ENCODE assay signal across 20 cellular contexts in the genomic region with DNA sequence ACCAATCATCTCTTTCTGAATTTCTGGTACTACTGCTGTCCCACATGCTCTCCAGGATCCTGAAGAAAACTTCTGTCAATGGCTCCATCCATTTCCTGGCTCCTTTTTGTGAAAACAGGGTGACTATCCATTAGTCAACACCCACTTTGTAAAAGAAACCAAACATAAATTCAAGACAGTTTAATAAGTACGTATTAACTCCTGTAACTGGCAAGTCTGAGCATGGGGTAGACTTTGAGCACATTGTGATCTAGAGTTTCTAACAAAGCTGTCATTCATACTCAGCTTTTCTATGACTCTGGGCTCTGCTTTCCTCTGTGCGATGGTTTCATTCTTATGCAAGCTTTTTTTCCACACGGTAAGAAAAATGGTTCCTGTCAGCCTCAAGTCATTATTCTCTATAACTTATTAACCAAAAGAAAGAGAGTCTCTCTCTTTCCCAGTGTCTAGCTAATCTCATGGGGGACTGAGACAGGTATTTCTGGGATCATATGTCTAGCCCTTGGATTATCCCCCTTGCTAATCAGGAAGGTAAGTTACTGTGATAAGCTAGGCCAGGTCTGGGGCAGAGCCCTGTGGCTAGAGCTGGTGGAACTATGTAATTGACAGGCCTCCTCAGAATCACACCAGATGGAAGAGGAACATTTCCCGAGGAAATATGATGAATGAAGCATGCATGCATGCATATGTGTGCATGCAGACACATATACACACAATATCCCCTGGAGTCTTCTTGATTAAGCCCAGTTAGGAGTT.
"Had no signal": no experiment of that assay in that cellular context is flagged by ENCODE, and none has a peak within 500 bp of the region (broad histone marks: within the 10 kb centered on the region; RNA-seq: fewer than 3 reads in every experiment).

No MANE protein-coding gene starts in this region.

- H3K4me1 ChIP-seq: ascending aorta, colonic mucosa, parathyroid adenoma, right atrium auricular region, tibial nerve, vagina had no signal

- DNase-seq: activated CD4-positive, alpha-beta T cell treated with anti-CD3 and anti-CD28 coated beads, Interleukin-2, amount 50 U/mL, for 48 hours; activated naive CD4-positive, alpha-beta T cell treated with Interleukin-2 at 50 U/mL for 16 hours; activated naive CD8-positive, alpha-beta T cell treated with anti-CD3 and anti-CD28 coated beads, Interleukin-2, amount 50 U/mL, for 24 hours; caudate nucleus; colonic mucosa; foreskin fibroblast; head of caudate nucleus; naive B cell; small intestine; stimulated activated CD4-positive, alpha-beta T cell treated with anti-CD3 and anti-CD28 coated beads, Interleukin-4, amount 100 ng/mL, for 24 hours; stimulated activated naive CD4-positive, alpha-beta T cell; T-helper 1 cell had no signal

- H3K27me3 ChIP-seq: ascending aorta, colonic mucosa, right atrium auricular region, tibial nerve, vagina had no signal

- H3K27ac ChIP-seq: ascending aorta, colonic mucosa, parathyroid adenoma, right atrium auricular region, tibial nerve, vagina, VCaP had no signal

- FAIRE-seq: small intestine had no signal

- H3K36me3 ChIP-seq: ascending aorta, colonic mucosa, right atrium auricular region, tibial nerve, vagina had no signal

- ATAC-seq: activated naive CD8-positive, alpha-beta T cell treated with anti-CD3 and anti-CD28 coated beads, Interleukin-2, amount 50 U/mL, for 24 hours; activated T-helper 17 cell treated with anti-CD3 and anti-CD28 coated beads, Interleukin-2, amount 50 U/mL, for 72 hours; left lobe of liver had no signal

- H3K4me3 ChIP-seq: ascending aorta, colonic mucosa, right atrium auricular region, tibial nerve, vagina had no signal

- H3K9me3 ChIP-seq: ascending aorta, colonic mucosa, right atrium auricular region, tibial nerve, vagina had no signal
